In the genomic region with DNA sequence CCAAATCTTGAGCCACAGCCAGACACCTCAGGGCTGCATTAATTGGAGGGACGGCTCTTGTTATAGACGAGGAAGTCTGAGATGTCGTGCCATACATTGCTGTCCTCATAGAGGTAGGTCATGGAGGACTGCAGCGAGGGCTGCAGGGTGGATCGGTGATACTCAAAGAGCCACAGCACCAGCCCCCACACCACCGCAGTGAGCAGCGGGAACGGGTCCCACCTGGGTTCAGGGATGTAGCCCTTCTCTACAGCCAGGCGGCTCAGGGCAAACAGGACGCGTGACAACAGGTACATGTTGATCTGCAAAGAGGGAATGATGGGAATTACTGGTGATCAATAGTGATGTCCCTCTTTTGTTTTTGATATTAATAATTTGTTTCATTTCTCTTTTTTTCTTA, we compare ENCODE assay signal across 1 cellular context.
TF ChIP-seq lines count a peak whose summit lies in the region.

No MANE protein-coding gene starts in this region.

TF ChIP-seq in HepG2, 621 proteins besides CTCF, POLR2A, EP300 and RAD21:
- no peak for TF ChIP-seq ZNF563 (CRISPR knock-in tag; IDR thresholded peaks at IDR 0.05)
- TF ChIP-seq SALL1 (CRISPR knock-in tag; IDR thresholded peaks at IDR 0.05) = peak; percentile 21; the same call in 1 of the 2 replicates
- peak; percentile 11; the same call in 1 of the 2 replicates for TF ChIP-seq ZNF768 (CRISPR knock-in tag; IDR thresholded peaks at IDR 0.05)
- peak; percentile 73; the same call in 1 of the 2 replicates for TF ChIP-seq ZNF737 (CRISPR knock-in tag; IDR thresholded peaks at IDR 0.05; ENCODE audit: borderline replicate concordance)
- TF ChIP-seq, protein P1, sequence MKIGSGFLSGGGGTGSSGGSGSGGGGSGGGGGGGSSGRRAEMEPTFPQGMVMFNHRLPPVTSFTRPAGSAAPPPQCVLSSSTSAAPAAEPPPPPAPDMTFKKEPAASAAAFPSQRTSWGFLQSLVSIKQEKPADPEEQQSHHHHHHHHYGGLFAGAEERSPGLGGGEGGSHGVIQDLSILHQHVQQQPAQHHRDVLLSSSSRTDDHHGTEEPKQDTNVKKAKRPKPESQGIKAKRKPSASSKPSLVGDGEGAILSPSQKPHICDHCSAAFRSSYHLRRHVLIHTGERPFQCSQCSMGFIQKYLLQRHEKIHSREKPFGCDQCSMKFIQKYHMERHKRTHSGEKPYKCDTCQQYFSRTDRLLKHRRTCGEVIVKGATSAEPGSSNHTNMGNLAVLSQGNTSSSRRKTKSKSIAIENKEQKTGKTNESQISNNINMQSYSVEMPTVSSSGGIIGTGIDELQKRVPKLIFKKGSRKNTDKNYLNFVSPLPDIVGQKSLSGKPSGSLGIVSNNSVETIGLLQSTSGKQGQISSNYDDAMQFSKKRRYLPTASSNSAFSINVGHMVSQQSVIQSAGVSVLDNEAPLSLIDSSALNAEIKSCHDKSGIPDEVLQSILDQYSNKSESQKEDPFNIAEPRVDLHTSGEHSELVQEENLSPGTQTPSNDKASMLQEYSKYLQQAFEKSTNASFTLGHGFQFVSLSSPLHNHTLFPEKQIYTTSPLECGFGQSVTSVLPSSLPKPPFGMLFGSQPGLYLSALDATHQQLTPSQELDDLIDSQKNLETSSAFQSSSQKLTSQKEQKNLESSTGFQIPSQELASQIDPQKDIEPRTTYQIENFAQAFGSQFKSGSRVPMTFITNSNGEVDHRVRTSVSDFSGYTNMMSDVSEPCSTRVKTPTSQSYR (CRISPR knock-in tag; IDR thresholded peaks at IDR 0.05; ENCODE audit: borderline replicate concordance) = no peak
- TF ChIP-seq ZNF296 (CRISPR knock-in tag; conservative IDR thresholded peaks at IDR 0.05) = no peak
- peak; percentile 82 for TF ChIP-seq ZBTB38 (CRISPR knock-in tag; IDR thresholded peaks at IDR 0.05)
- TF ChIP-seq SMARCE1 (IDR thresholded peaks at IDR 0.05; ENCODE audit: borderline replicate concordance) = 0 out of 2 replicates have a peak, but pooled peaks have one; percentile 23
- TF ChIP-seq, protein P2, sequence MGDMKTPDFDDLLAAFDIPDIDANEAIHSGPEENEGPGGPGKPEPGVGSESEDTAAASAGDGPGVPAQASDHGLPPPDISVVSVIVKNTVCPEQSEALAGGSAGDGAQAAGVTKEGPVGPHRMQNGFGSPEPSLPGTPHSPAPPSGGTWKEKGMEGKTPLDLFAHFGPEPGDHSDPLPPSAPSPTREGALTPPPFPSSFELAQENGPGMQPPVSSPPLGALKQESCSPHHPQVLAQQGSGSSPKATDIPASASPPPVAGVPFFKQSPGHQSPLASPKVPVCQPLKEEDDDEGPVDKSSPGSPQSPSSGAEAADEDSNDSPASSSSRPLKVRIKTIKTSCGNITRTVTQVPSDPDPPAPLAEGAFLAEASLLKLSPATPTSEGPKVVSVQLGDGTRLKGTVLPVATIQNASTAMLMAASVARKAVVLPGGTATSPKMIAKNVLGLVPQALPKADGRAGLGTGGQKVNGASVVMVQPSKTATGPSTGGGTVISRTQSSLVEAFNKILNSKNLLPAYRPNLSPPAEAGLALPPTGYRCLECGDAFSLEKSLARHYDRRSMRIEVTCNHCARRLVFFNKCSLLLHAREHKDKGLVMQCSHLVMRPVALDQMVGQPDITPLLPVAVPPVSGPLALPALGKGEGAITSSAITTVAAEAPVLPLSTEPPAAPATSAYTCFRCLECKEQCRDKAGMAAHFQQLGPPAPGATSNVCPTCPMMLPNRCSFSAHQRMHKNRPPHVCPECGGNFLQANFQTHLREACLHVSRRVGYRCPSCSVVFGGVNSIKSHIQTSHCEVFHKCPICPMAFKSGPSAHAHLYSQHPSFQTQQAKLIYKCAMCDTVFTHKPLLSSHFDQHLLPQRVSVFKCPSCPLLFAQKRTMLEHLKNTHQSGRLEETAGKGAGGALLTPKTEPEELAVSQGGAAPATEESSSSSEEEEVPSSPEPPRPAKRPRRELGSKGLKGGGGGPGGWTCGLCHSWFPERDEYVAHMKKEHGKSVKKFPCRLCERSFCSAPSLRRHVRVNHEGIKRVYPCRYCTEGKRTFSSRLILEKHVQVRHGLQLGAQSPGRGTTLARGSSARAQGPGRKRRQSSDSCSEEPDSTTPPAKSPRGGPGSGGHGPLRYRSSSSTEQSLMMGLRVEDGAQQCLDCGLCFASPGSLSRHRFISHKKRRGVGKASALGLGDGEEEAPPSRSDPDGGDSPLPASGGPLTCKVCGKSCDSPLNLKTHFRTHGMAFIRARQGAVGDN (CRISPR knock-in tag; IDR thresholded peaks at IDR 0.05) = peak; percentile 40
